ENCODE assay signal across 31 cellular contexts in genomic region chr5:71569748-71570509, GRCh38.
"Had no signal": no experiment of that assay in that cellular context is flagged by ENCODE, and none has a peak within 500 bp of the region (broad histone marks: within the 10 kb centered on the region; RNA-seq: fewer than 3 reads in every experiment).

No MANE protein-coding gene starts in this region.

- H3K4me1 ChIP-seq: ascending aorta, body of pancreas had no signal

- H3K4me3 ChIP-seq: ascending aorta, body of pancreas had no signal

- H3K27me3 Mint-ChIP-seq: activated B cell treated with CpG ODN at 0.5 μM for 24 hours; activated CD4-positive, alpha-beta T cell treated with anti-CD3 and anti-CD28 coated beads, Interleukin-2, amount 10 ng/mL, durations not matched to agents 24 days and 14 days; activated CD8-positive, alpha-beta memory T cell treated with anti-CD3 and anti-CD28 coated beads, Interleukin-2, amount 10 ng/mL, durations not matched to agents 7 days and 5 days; activated naive CD8-positive, alpha-beta T cell treated with anti-CD3 and anti-CD28 coated beads, Interleukin-2, amount 50 U/mL, for 24 hours; activated T-cell treated with anti-CD3 and anti-CD28 coated beads, Interleukin-2, amount 50 U/mL, for 24 hours; T-cell had no signal

- H3K4me1 Mint-ChIP-seq: activated B cell treated with CpG ODN at 0.5 μM for 24 hours; activated CD4-positive, alpha-beta T cell treated with anti-CD3 and anti-CD28 coated beads, Interleukin-2, amount 10 ng/mL, durations not matched to agents 24 days and 14 days; activated CD8-positive, alpha-beta memory T cell treated with anti-CD3 and anti-CD28 coated beads, Interleukin-2, amount 10 ng/mL, durations not matched to agents 7 days and 5 days; activated naive CD8-positive, alpha-beta T cell treated with anti-CD3 and anti-CD28 coated beads, Interleukin-2, amount 50 U/mL, for 24 hours; T-cell had no signal

- FAIRE-seq: bronchial epithelial cell, RCC 7860, TTC549 had no signal

- H3K4me3 Mint-ChIP-seq: activated B cell treated with CpG ODN at 0.5 μM for 24 hours; activated CD4-positive, alpha-beta T cell treated with anti-CD3 and anti-CD28 coated beads, Interleukin-2, amount 10 ng/mL, durations not matched to agents 24 days and 14 days; activated CD8-positive, alpha-beta memory T cell treated with anti-CD3 and anti-CD28 coated beads, Interleukin-2, amount 10 ng/mL, durations not matched to agents 7 days and 5 days; activated naive CD8-positive, alpha-beta T cell treated with anti-CD3 and anti-CD28 coated beads, Interleukin-2, amount 50 U/mL, for 24 hours; activated T-cell treated with anti-CD3 and anti-CD28 coated beads, Interleukin-2, amount 50 U/mL, for 24 hours; activated T-helper 1 cell treated with anti-CD3 and anti-CD28 coated beads, Interleukin-12 subunit alpha, Interleukin-12 subunit beta, Interleukin-2, Interleukin-4 antibody, amounts not matched to agents 30 ng/mL and 10 ng/mL and 1 ng/mL, durations not matched to agents 14 hours and 24 hours and 36 hours; T-cell had no signal

- H3K27me3 ChIP-seq: ascending aorta, body of pancreas had no signal

- H3K9me3 ChIP-seq: ascending aorta, body of pancreas had no signal

- H3K27ac ChIP-seq: ascending aorta, body of pancreas had no signal

- H3K9me3 Mint-ChIP-seq: activated B cell treated with CpG ODN at 0.5 μM for 24 hours; activated CD4-positive, alpha-beta T cell treated with anti-CD3 and anti-CD28 coated beads, Interleukin-2, amount 10 ng/mL, durations not matched to agents 24 days and 14 days; activated naive CD4-positive, alpha-beta T cell treated with anti-CD3 and anti-CD28 coated beads, Interleukin-2, amount 50 U/mL, for 72 hours; activated naive CD8-positive, alpha-beta T cell treated with anti-CD3 and anti-CD28 coated beads, Interleukin-2, amount 50 U/mL, for 24 hours; activated T-cell treated with anti-CD3 and anti-CD28 coated beads, Interleukin-2, amount 50 U/mL, for 24 hours; activated T-helper 1 cell treated with anti-CD3 and anti-CD28 coated beads, Interleukin-12 subunit alpha, Interleukin-12 subunit beta, Interleukin-2, Interleukin-4 antibody, amounts not matched to agents 30 ng/mL and 10 ng/mL and 1 ng/mL, durations not matched to agents 14 hours and 24 hours and 36 hours; T-cell had no signal

- ATAC-seq: activated CD8-positive, alpha-beta memory T cell treated with anti-CD3 and anti-CD28 coated beads, Interleukin-2, amount 10 ng/mL, durations not matched to agents 7 days and 5 days; activated naive CD4-positive, alpha-beta T cell treated with anti-CD3 and anti-CD28 coated beads, Interleukin-2, amount 50 U/mL, for 72 hours; activated naive CD8-positive, alpha-beta T cell treated with anti-CD3 and anti-CD28 coated beads, Interleukin-2, amount 50 U/mL, for 24 hours; body of pancreas; T-cell had no signal

- H3K27ac Mint-ChIP-seq: activated B cell treated with CpG ODN at 0.5 μM for 24 hours; activated CD4-positive, alpha-beta T cell treated with anti-CD3 and anti-CD28 coated beads, Interleukin-2, amount 10 ng/mL, durations not matched to agents 24 days and 14 days; activated CD8-positive, alpha-beta memory T cell treated with anti-CD3 and anti-CD28 coated beads, Interleukin-2, amount 10 ng/mL, durations not matched to agents 7 days and 5 days; activated naive CD8-positive, alpha-beta T cell treated with anti-CD3 and anti-CD28 coated beads, Interleukin-2, amount 50 U/mL, for 24 hours; activated T-cell treated with anti-CD3 and anti-CD28 coated beads, Interleukin-2, amount 50 U/mL, for 24 hours; activated T-helper 1 cell treated with anti-CD3 and anti-CD28 coated beads, Interleukin-12 subunit alpha, Interleukin-12 subunit beta, Interleukin-2, Interleukin-4 antibody, amounts not matched to agents 30 ng/mL and 10 ng/mL and 1 ng/mL, durations not matched to agents 14 hours and 24 hours and 36 hours; T-cell had no signal

- DNase-seq: activated B cell treated with CpG ODN at 0.5 μM for 24 hours; activated CD4-positive, alpha-beta T cell treated with anti-CD3 and anti-CD28 coated beads for 1 hour; activated CD4-positive, alpha-beta T cell treated with anti-CD3 and anti-CD28 coated beads, Interleukin-2, amount 50 U/mL, for 48 hours; activated CD8-positive, alpha-beta memory T cell treated with anti-CD3 and anti-CD28 coated beads, Interleukin-2, amount 10 ng/mL, durations not matched to agents 7 days and 5 days; activated effector memory CD4-positive, alpha-beta T cell treated with Interleukin-2 at 50 U/mL for 16 hours; activated naive CD4-positive, alpha-beta T cell treated with Interleukin-2 at 50 U/mL for 16 hours; activated naive CD8-positive, alpha-beta T cell treated with anti-CD3 and anti-CD28 coated beads, Interleukin-2, amount 50 U/mL, for 24 hours; activated T-cell treated with anti-CD3 and anti-CD28 coated beads, Interleukin-2, amount 50 U/mL, for 24 hours; amniotic stem cell; body of pancreas; central memory CD4-positive, alpha-beta T cell; Karpas-422; NCI-H1092; NCI-H1417 treated with DMSO at 0.1 percent for 48 hours; NCI-H1694; NCI-H2029; NCI-H2107; NCI-H2171 treated with DMSO at 0.1 percent for 48 hours; NCI-H510A treated with DMSO at 0.1 percent for 48 hours; NCI-H69; SHP77 treated with DMSO at 0.1 percent for 48 hours; T-cell; T-helper 2 cell; T1000 had no signal
